Comparison of ENCODE assay signal across 1 cellular context in the genomic region with DNA sequence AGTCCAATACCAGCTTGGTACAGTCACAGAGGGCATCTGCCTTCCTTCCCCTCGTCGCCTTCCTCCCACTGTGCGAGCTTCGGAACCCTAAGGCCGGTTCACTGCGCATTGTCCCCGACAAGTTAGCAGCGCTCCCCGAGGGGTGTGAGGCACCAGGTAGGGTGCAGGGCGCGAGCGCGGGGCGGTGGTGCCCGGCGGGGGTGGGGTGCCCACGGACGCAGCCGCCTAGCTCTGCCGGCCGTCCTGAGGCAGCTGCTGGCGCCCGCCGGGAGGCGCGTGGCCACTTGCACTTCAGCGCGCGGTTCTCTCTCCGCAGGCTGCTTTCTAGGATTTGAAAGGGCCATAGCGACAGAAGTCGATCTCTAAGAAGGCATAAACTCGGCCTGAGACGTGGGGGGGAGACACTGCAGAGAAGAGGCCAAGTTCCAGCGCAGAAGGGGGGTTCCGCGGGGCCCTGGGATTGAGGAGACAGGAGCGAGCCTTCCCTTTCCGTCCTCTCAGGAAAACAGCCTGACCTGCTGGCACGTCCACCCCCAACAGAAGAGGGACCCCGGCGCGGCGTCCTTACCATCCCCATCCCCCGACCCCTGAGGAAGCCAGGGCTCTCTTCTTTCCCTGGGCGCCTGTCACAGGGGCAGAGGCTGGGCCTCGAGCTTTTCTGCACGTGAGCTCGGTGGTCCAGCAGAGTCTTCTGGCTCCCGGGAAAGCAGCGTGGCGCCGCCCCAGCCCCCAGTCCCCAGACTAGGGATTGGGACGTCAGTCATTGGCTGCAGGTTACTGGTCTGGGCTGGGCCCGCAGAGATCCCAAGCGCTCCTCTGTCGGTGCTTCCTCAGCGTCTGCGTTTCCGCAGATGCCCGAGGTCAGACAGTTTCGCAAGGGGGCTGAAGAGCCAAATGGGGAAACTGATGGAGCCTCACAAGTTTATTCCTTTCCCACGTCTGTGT.
TF ChIP-seq lines count a peak whose summit lies in the region.

No MANE protein-coding gene starts in this region.

TF ChIP-seq in HepG2, 621 proteins besides CTCF, POLR2A, EP300 and RAD21:
- no peak for TF ChIP-seq SATB2 (CRISPR knock-in tag; IDR thresholded peaks at IDR 0.05)
- TF ChIP-seq ZNF646 (CRISPR knock-in tag; IDR thresholded peaks at IDR 0.05) = no peak
- TF ChIP-seq WIZ (CRISPR knock-in tag; IDR thresholded peaks at IDR 0.05) = no peak
- TF ChIP-seq ZNF20 (CRISPR knock-in tag; IDR thresholded peaks at IDR 0.05) = no peak
- TF ChIP-seq ZNF496 (CRISPR knock-in tag; IDR thresholded peaks at IDR 0.05; ENCODE audit: insufficient replicate concordance) = no peak
- TF ChIP-seq NR2F6 (IDR thresholded peaks at IDR 0.05) = no peak
- TF ChIP-seq NR2F6 (CRISPR knock-in tag; IDR thresholded peaks at IDR 0.05) = no peak
- no peak for TF ChIP-seq NFIC (IDR thresholded peaks at IDR 0.05; ENCODE audit: low read length)
- no peak for TF ChIP-seq MLLT10 (CRISPR knock-in tag; IDR thresholded peaks at IDR 0.05)
- no peak for TF ChIP-seq SMAD9 (CRISPR knock-in tag; IDR thresholded peaks at IDR 0.05)
- TF ChIP-seq ZFP36L1 (CRISPR knock-in tag; IDR thresholded peaks at IDR 0.05) = no peak
- no peak for TF ChIP-seq HOXA9 (CRISPR knock-in tag; IDR thresholded peaks at IDR 0.05; ENCODE audit: borderline replicate concordance)
